8 cellular contexts compared by ENCODE assay signal in genomic region chr11:112797653-112798293, GRCh38.
DNase-seq lines count a peak whose midpoint lies in the region; ATAC-seq and TF ChIP-seq lines count a peak whose summit lies in the region.

No MANE protein-coding gene starts in this region.

- H3K4me3 ChIP-seq in gastrocnemius medialis (no peak overlapping the region), lower leg skin (ENCODE audit: low read depth, poor library complexity, severe bottlenecking) (no peak overlapping the region)

- WGBS in lower leg skin, 2 donors: 71 to 76% methylated on average over 14 of the region's 14 CpGs

- TF ChIP-seq CTCF in gastrocnemius medialis (IDR thresholded peaks at IDR 0.05 in 4 of 5, conservative IDR thresholded peaks at IDR 0.05 in 1 of 5): peak in 2 of 5 experiments; percentile 19 to 34
- no peak for TF ChIP-seq CTCF in lower leg skin (IDR thresholded peaks at IDR 0.05)

- ATAC-seq in HG03280 (IDR thresholded peaks at IDR 0.05; ENCODE audit: unreplicated experiment) (peak; percentile 75), gastrocnemius medialis (peak; percentile 18 to 64)

- DNase-seq in activated CD8-positive, alpha-beta memory T cell treated with anti-CD3 and anti-CD28 coated beads, Interleukin-2, amount 50 U/mL, for 48 hours: peak; percentile 55
- no peak for DNase-seq in activated CD8-positive, alpha-beta memory T cell treated with anti-CD3 and anti-CD28 coated beads for 24 hours
- DNase-seq in RPMI8226 (peak; percentile 75), foreskin melanocyte (peak; percentile 35), gastrocnemius medialis (peak in 1 of 2 donors; percentile 46), lower leg skin (ENCODE audit: low spot score in 2 of 2) (no peak), SW480 (ENCODE audit: low spot score) (no peak)

- intact Hi-C loops in gastrocnemius medialis (cut with DNase I; ENCODE audit: low total_unique reads) (loop anchor here (5.0 kb wide), 2 partner anchors 140 to 315 kb away; no protein-coding TSS in a partner anchor), lower leg skin (cut with DNase I; ENCODE audit: low total_unique reads) (no loop called here)

- H3K27ac ChIP-seq in gastrocnemius medialis: no peak overlapping the region

- H3K4me1 ChIP-seq in gastrocnemius medialis: peaks cover 8 to 24% of the 10 kb centered on the region in 2 donors

- no peaks in the 10 kb centered on the region for H3K27me3 ChIP-seq in gastrocnemius medialis

- in situ Hi-C loops in gastrocnemius medialis (cut with MboI; ENCODE audit: low sequenced_read_pairs in 4 of 4): loop anchor here in 3 of 4 donors (10.0 to 25.0 kb wide), 2 partner anchors 213 to 490 kb away; no protein-coding TSS in a partner anchor

- H3K36me3 ChIP-seq in gastrocnemius medialis: no peaks in the 10 kb centered on the region

- no peaks in the 10 kb centered on the region for H3K9me3 ChIP-seq in gastrocnemius medialis

- no peak for TF ChIP-seq POLR2A in gastrocnemius medialis (IDR thresholded peaks at IDR 0.05)
- TF ChIP-seq POLR2A in lower leg skin (IDR thresholded peaks at IDR 0.05): no peak

Comparison
In these comparisons a context has a peak if more than half of its experiments do, and no peak if none do; other contexts are left out.
1. DNase-seq: peak in activated CD8-positive, alpha-beta memory T cell treated with anti-CD3 and anti-CD28 coated beads, Interleukin-2, amount 50 U/mL, for 48 hours (single experiment), RPMI8226 (single experiment) and foreskin melanocyte (single experiment); none in activated CD8-positive, alpha-beta memory T cell treated with anti-CD3 and anti-CD28 coated beads for 24 hours (single experiment), lower leg skin (0 of 2) and SW480 (single experiment).